In genomic region chr7:69962856-69963149, GRCh38 we compare ENCODE assay signal across 12 cellular contexts.
DNase-seq lines count a peak whose midpoint lies in the region; ATAC-seq and TF ChIP-seq lines count a peak whose summit lies in the region.
"Had no signal": no experiment of that assay in that cellular context is flagged by ENCODE, and none has a peak within 500 bp of the region (broad histone marks: within the 10 kb centered on the region; RNA-seq: fewer than 3 reads in every experiment).

No MANE protein-coding gene starts in this region.

- no peaks in the 10 kb centered on the region for H3K9me3 ChIP-seq in OCI-LY1 (ENCODE audit: low read length)
- H3K9me3 ChIP-seq in hepatocyte (ENCODE audit: low read depth): no peaks in the 10 kb centered on the region
- H3K9me3 ChIP-seq in neural progenitor cell (ENCODE audit: low read depth): no peaks in the 10 kb centered on the region
- H3K9me3 ChIP-seq in gastrocnemius medialis: no peaks in the 10 kb centered on the region
- H3K9me3 ChIP-seq: body of pancreas had no signal

- H3K9ac ChIP-seq in OCI-LY1 (ENCODE audit: low read length) (peak overlapping the region; percentile 36; the same call in 1 of the 2 replicates), neural progenitor cell (no peak overlapping the region)

- peaks cover 22% of the 10 kb centered on the region for H3K4me1 Mint-ChIP-seq in neural progenitor cell

- H2AFZ ChIP-seq in OCI-LY1 (ENCODE audit: low read length) (no peak overlapping the region), hepatocyte (no peak overlapping the region), neural progenitor cell (replicated peaks) (no peak overlapping the region)

- no peaks in the 10 kb centered on the region for H4K20me1 ChIP-seq in OCI-LY1 (ENCODE audit: insufficient read depth, low read length)
- H4K20me1 ChIP-seq in hepatocyte (ENCODE audit: insufficient read depth, poor library complexity, severe bottlenecking): no peaks in the 10 kb centered on the region
- peaks cover 5% of the 10 kb centered on the region for H4K20me1 ChIP-seq in neural progenitor cell (ENCODE audit: low read depth)

- no peaks in the 10 kb centered on the region for H3F3A ChIP-seq in OCI-LY1 (ENCODE audit: insufficient read depth, low read length)
- no peaks in the 10 kb centered on the region for H3F3A ChIP-seq in neural progenitor cell (ENCODE audit: low read depth)

- H3K4me1 ChIP-seq in OCI-LY1 (ENCODE audit: insufficient read depth, low read length, severe bottlenecking): peaks cover 71% of the 10 kb centered on the region
- peaks cover 31% of the 10 kb centered on the region for H3K4me1 ChIP-seq in hepatocyte (ENCODE audit: insufficient read depth)
- peaks cover 17% of the 10 kb centered on the region for H3K4me1 ChIP-seq in neural progenitor cell
- peaks cover 32 to 42% of the 10 kb centered on the region in 2 donors for H3K4me1 ChIP-seq in gastrocnemius medialis

- intact Hi-C loops in gastrocnemius medialis (cut with DNase I; ENCODE audit: low total_unique reads): no loop called here

- H3K36me3 Mint-ChIP-seq in neural progenitor cell: no peaks in the 10 kb centered on the region

- H3K4me3 ChIP-seq in OCI-LY1 (ENCODE audit: low read depth, low read length, poor library complexity, severe bottlenecking) (peak overlapping the region; percentile 31), hepatocyte (no peak overlapping the region), neural progenitor cell (no peak overlapping the region), gastrocnemius medialis (no peak overlapping the region)
- H3K4me3 ChIP-seq: body of pancreas had no signal

- H3K27me3 ChIP-seq in OCI-LY1 (ENCODE audit: insufficient read depth, low read length) (no peaks in the 10 kb centered on the region), hepatocyte (no peaks in the 10 kb centered on the region), neural progenitor cell (no peaks in the 10 kb centered on the region), gastrocnemius medialis (no peaks in the 10 kb centered on the region)
- H3K27me3 ChIP-seq: body of pancreas had no signal

- no peak for TF ChIP-seq CTCF in OCI-LY1 (IDR thresholded peaks at IDR 0.05; ENCODE audit: low read length)
- TF ChIP-seq CTCF in hepatocyte (IDR thresholded peaks at IDR 0.05; ENCODE audit: poor library complexity): no peak
- no peak for TF ChIP-seq CTCF in neural progenitor cell (IDR thresholded peaks at IDR 0.05)
- no peak for TF ChIP-seq CTCF in gastrocnemius medialis (IDR thresholded peaks at IDR 0.05 in 4 of 5, conservative IDR thresholded peaks at IDR 0.05 in 1 of 5)

- H3K4me3 Mint-ChIP-seq in neural progenitor cell: no peak overlapping the region
- H3K4me3 Mint-ChIP-seq: activated T-cell treated with anti-CD3 and anti-CD28 coated beads, Interleukin-2, amount 50 U/mL, for 24 hours had no signal

- in situ Hi-C loops in gastrocnemius medialis (cut with MboI; ENCODE audit: low sequenced_read_pairs in 4 of 4): no loop called here

- H3K36me3 ChIP-seq in OCI-LY1 (ENCODE audit: insufficient read depth, low read length): no peaks in the 10 kb centered on the region
- H3K36me3 ChIP-seq in hepatocyte (replicated peaks; ENCODE audit: insufficient read depth, low read depth): no peaks in the 10 kb centered on the region
- H3K36me3 ChIP-seq in neural progenitor cell: no peaks in the 10 kb centered on the region
- no peaks in the 10 kb centered on the region for H3K36me3 ChIP-seq in gastrocnemius medialis

- no peak overlapping the region for H3K27ac Mint-ChIP-seq in neural progenitor cell
- H3K27ac Mint-ChIP-seq: activated T-cell treated with anti-CD3 and anti-CD28 coated beads, Interleukin-2, amount 50 U/mL, for 24 hours had no signal

- H3K9me2 ChIP-seq in OCI-LY1 (ENCODE audit: low read depth, low read length): no peaks in the 10 kb centered on the region
- H3K9me2 ChIP-seq in hepatocyte (replicated peaks; ENCODE audit: insufficient read depth): no peaks in the 10 kb centered on the region

- H3K9me3 Mint-ChIP-seq in neural progenitor cell: no peaks in the 10 kb centered on the region
- H3K9me3 Mint-ChIP-seq: activated T-cell treated with anti-CD3 and anti-CD28 coated beads, Interleukin-2, amount 50 U/mL, for 24 hours had no signal

- peaks cover 50% of the 10 kb centered on the region for H3K79me2 ChIP-seq in OCI-LY1 (ENCODE audit: insufficient read depth, low read length)
- peaks cover 2% of the 10 kb centered on the region for H3K79me2 ChIP-seq in hepatocyte
- H3K79me2 ChIP-seq in neural progenitor cell (ENCODE audit: low read depth): no peaks in the 10 kb centered on the region

- H3K27ac ChIP-seq in OCI-LY1 (ENCODE audit: low read depth, low read length, poor library complexity, severe bottlenecking): peak overlapping the region; percentile 91
- peak overlapping the region; percentile 72 for H3K27ac ChIP-seq in hepatocyte
- no peak overlapping the region for H3K27ac ChIP-seq in neural progenitor cell
- no peak overlapping the region for H3K27ac ChIP-seq in gastrocnemius medialis
- H3K27ac ChIP-seq: body of pancreas, epithelial cell of prostate, RWPE1 had no signal

- H3K4me2 ChIP-seq in OCI-LY1 (ENCODE audit: low read length) (peak overlapping the region; percentile 62), hepatocyte (peak overlapping the region; percentile 67), neural progenitor cell (no peak overlapping the region)

- DNase-seq in DMS79 (lab: John Stamatoyannopoulos, UW) (peak; percentile 98), hepatocyte (ENCODE audit: low spot score) (no peak), neural progenitor cell (ENCODE audit: low spot score) (no peak), gastrocnemius medialis (no peak), dedifferentiated amniotic fluid mesenchymal stem cell (ENCODE audit: extremely low spot score) (no peak)
- DNase-seq: activated T-cell treated with anti-CD3 and anti-CD28 coated beads, Interleukin-2, amount 50 U/mL, for 24 hours had no signal

- TF ChIP-seq POLR2A in gastrocnemius medialis (IDR thresholded peaks at IDR 0.05): no peak

- H3K27me3 Mint-ChIP-seq in neural progenitor cell (ENCODE audit: insufficient read depth, low read depth): peaks cover 2% of the 10 kb centered on the region

- ATAC-seq in GM21723 (IDR thresholded peaks at IDR 0.05; ENCODE audit: unreplicated experiment) (peak; percentile 72), HG03175 (IDR thresholded peaks at IDR 0.05; ENCODE audit: unreplicated experiment) (no peak), gastrocnemius medialis (no peak)
- ATAC-seq: body of pancreas had no signal

Comparison
In these comparisons a context has a peak if more than half of its experiments do, and no peak if none do; other contexts are left out.
1. H3K27ac ChIP-seq: peak in OCI-LY1 (single experiment) and hepatocyte (single experiment); none in neural progenitor cell (single experiment) and gastrocnemius medialis (0 of 4).